In the genomic region with DNA sequence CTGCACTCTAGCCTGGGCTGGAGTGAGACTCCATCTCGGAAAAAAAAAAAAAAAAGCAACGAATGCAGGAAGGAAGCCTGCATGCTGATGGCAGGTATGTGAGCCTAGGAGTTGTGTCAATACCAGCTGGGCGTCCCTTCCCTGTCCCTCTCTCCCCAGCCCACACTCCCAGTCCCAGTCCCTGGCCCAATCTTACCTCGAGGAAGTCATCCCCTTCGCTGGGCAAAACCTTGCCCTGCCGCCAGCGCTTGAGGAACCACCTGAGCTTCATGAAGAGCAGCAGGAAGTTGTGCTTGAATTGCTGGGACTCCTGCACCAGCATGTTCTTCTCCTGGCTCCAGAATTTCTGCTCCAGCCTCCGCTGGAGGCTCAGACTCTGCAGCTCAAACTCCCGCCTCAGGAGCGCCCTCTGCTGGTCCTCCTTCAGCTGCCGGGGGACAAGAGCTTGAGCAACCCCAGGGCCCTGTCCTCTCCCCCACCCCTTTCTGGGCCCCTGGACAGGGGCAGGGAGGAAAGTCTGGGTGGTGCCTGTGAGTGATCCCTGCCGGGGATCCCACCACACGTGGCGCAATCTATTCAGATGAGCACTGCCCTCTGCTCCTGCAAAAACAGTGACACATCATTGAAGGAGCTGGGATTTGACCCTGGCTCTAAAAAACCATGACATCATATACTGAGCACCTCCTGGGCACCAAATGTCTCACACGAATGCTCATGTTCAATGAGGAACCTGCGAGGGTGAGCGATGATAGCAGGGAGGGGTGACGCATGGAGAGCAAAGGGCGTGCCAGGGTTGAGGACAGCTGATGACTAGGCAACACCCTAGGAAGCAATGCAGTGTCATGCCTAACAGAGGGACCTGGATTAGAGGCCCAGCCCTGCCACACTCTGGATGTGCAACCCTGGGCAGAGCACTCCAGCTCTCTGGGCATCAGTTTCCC, we compare ENCODE assay signal across 8 cellular contexts. TPM values are rescaled to one million over a fixed set of nuclear protein-coding genes. Genes with fewer than 3 reads are reported as not detected.
A peak's percentile ranks its signal among the peaks of the same experiment; 100 is the strongest.
DNase-seq lines count a peak whose midpoint lies in the region; ATAC-seq and TF ChIP-seq lines count a peak whose summit lies in the region.

No MANE protein-coding gene starts in this region.

- H3K36me3 ChIP-seq in psoas muscle (ENCODE audit: insufficient read depth in 1 of 2, low read depth in 1 of 2), result peaks cover 0 to 36% of the 10 kb centered on the region in 2 donors

- H3K27ac ChIP-seq in foreskin keratinocyte, result no peak overlapping the region
- H3K27ac ChIP-seq in psoas muscle, result no peak overlapping the region

- peak; percentile 55 for DNase-seq in NK-92 treated with Interleukin-12 subunit alpha and Interleukin-12 subunit beta, amount 100 ng/mL, for 24 hours (lab: John Stamatoyannopoulos, UW)
- no peak for DNase-seq in NK-92 (lab: John Stamatoyannopoulos, UW; ENCODE audit: unreplicated experiment)
- peak; percentile 68 for DNase-seq in RPMI7951 (ENCODE audit: low read depth)
- peak; percentile 48 to 57 for DNase-seq in activated T-helper 1 cell treated with anti-CD3 and anti-CD28 coated beads, Interleukin-2, amount 50 U/mL, for 16 hours (ENCODE audit: low read depth in 1 of 2, low spot score in 1 of 2)
- DNase-seq in foreskin keratinocyte, result peak; percentile 72 to 91
- DNase-seq in psoas muscle, result peak; percentile 74 to 80
- DNase-seq in NCI-H510A treated with DMSO at 0.1 percent for 48 hours (lab: John Stamatoyannopoulos, UW), result no peak
- DNase-seq in DMS79 treated with DMSO at 0.1 percent for 48 hours (lab: John Stamatoyannopoulos, UW), result no peak

- H3K27me3 ChIP-seq in foreskin keratinocyte (no peaks in the 10 kb centered on the region), psoas muscle (ENCODE audit: insufficient read depth in 3 of 3, low read length in 2 of 3) (no peaks in the 10 kb centered on the region)

- no peaks in the 10 kb centered on the region for H3K9me3 ChIP-seq in psoas muscle

- 79% methylated on average over 19 of the region's 19 CpGs for WGBS in psoas muscle, 3 donors

- peak; percentile 90 for ATAC-seq in foreskin keratinocyte
- ATAC-seq in psoas muscle, result peak in 3 of 4 donors; percentile 46 to 62 (median 47)

- H3K4me1 ChIP-seq in foreskin keratinocyte, result no peaks in the 10 kb centered on the region
- H3K4me1 ChIP-seq in psoas muscle, result no peaks in the 10 kb centered on the region

- peak; percentile 77 for TF ChIP-seq CTCF in foreskin keratinocyte (conservative IDR thresholded peaks at IDR 0.05)
- TF ChIP-seq CTCF in psoas muscle (IDR thresholded peaks at IDR 0.05), result peak; percentile 51

- no peak overlapping the region for H3K4me3 ChIP-seq in psoas muscle

- intact Hi-C loops in psoas muscle (cut with DNase I), result no loop called here

RNA-seq across cellular contexts. Expression of a gene that starts 35.0 kb away (rescaled TPM):
- 68.0 and 72.6 TPM in 2 replicates for total RNA-seq in RPMI7951 (2014; rRNA removed; shearing (Covaris generic))
- 21.3 and 22.6 TPM in 2 replicates for total RNA-seq in foreskin keratinocyte
- 14.4 and 17.0 TPM in 2 replicates for polyA plus RNA-seq in foreskin keratinocyte
- 1 to 10 TPM; 1.7 to 3.0 (median 2.2) TPM for total RNA-seq in psoas muscle
- polyA plus RNA-seq in psoas muscle, result 1 to 10 TPM; 3.3 to 8.3 (median 4.3) TPM

Comparison
In these comparisons a context has a peak if more than half of its experiments do, and no peak if none do; other contexts are left out.
1. DNase-seq: peak in NK-92 treated with Interleukin-12 subunit alpha and Interleukin-12 subunit beta, amount 100 ng/mL, for 24 hours (single experiment), RPMI7951 (single experiment), activated T-helper 1 cell treated with anti-CD3 and anti-CD28 coated beads, Interleukin-2, amount 50 U/mL, for 16 hours (2 of 2), foreskin keratinocyte (2 of 2) and psoas muscle (2 of 2); none in NK-92 (single experiment), NCI-H510A treated with DMSO at 0.1 percent for 48 hours (single experiment) and DMS79 treated with DMSO at 0.1 percent for 48 hours (single experiment).